In the genomic region with DNA sequence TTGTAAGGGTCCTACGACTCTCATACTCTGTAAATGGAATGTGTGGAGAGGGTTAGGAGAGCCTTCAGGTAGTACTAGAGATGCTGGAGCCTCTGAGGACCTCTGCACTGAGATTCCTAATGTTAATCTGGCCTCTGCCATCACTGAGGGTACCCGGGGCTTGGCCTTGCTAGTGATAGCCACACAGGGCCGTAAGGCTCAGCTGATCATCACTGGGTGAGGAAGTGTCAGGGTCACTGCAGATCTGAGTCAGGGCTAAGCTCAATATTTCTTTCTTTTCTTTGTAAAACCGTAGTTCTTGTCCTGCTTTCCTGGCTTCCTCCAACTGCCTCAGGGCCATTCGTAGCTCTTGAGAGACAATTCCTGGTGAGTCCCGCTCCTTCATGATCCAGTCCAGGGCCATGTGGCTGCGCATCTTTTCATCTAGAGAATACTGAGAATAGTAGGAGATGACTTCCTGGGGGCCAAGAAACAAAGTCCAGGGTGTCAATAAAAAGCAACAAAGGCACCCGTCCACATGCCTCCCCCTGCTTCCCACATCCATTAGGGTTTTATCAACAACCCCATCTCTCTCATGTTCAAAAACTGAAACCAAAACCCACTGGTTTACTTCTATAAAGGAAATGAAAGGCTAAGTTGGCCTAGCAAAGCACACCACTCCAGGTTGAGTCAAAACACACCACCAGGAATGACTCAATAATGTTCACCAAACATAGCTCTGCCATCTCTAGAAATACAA, we compare ENCODE assay signal across 10 cellular contexts. TPM values are rescaled to one million over a fixed set of nuclear protein-coding genes. Genes with fewer than 3 reads are reported as not detected.
DNase-seq lines count a peak whose midpoint lies in the region; ATAC-seq lines count a peak whose summit lies in the region.
"Had no signal": no experiment of that assay in that cellular context is flagged by ENCODE, and none has a peak within 500 bp of the region (broad histone marks: within the 10 kb centered on the region; RNA-seq: fewer than 3 reads in every experiment).

No MANE protein-coding gene starts in this region.

- no peaks in the 10 kb centered on the region for H3K9me3 Mint-ChIP-seq in activated naive CD8-positive, alpha-beta T cell treated with anti-CD3 and anti-CD28 coated beads for 36 hours
- H3K9me3 Mint-ChIP-seq in immature natural killer cell: no peaks in the 10 kb centered on the region

- peak; percentile 36 for DNase-seq in activated naive CD8-positive, alpha-beta T cell treated with anti-CD3 and anti-CD28 coated beads for 36 hours
- no peak for DNase-seq in midbrain (lab: John Stamatoyannopoulos, UW)
- no peak for DNase-seq in immature natural killer cell
- no peak for DNase-seq in NCI-H128 (lab: John Stamatoyannopoulos, UW; ENCODE audit: unreplicated experiment)
- no peak for DNase-seq in activated gamma-delta T cell (lab: John Stamatoyannopoulos, UW)
- DNase-seq: activated CD8-positive, alpha-beta memory T cell treated with anti-CD3 and anti-CD28 coated beads for 24 hours; NCI-H2081 had no signal

- H3K27ac Mint-ChIP-seq in activated naive CD8-positive, alpha-beta T cell treated with anti-CD3 and anti-CD28 coated beads for 36 hours: peak overlapping the region; percentile 84
- H3K27ac Mint-ChIP-seq in immature natural killer cell: no peak overlapping the region

- peak; percentile 98 for ATAC-seq in GM18520 (IDR thresholded peaks at IDR 0.05; ENCODE audit: unreplicated experiment)
- peak; percentile 99 for ATAC-seq in GM21423 (IDR thresholded peaks at IDR 0.05; ENCODE audit: unreplicated experiment)
- peak; percentile 99 for ATAC-seq in HG03342 (IDR thresholded peaks at IDR 0.05; ENCODE audit: unreplicated experiment)

- H3K4me1 Mint-ChIP-seq in activated naive CD8-positive, alpha-beta T cell treated with anti-CD3 and anti-CD28 coated beads for 36 hours: peaks cover 23% of the 10 kb centered on the region
- no peaks in the 10 kb centered on the region for H3K4me1 Mint-ChIP-seq in immature natural killer cell

- H3K27me3 Mint-ChIP-seq in activated naive CD8-positive, alpha-beta T cell treated with anti-CD3 and anti-CD28 coated beads for 36 hours: peaks cover 16% of the 10 kb centered on the region
- H3K27me3 Mint-ChIP-seq in immature natural killer cell (ENCODE audit: low read depth in 3 of 3): peaks cover 2% of the 10 kb centered on the region in 3 donors

- H3K36me3 Mint-ChIP-seq in activated naive CD8-positive, alpha-beta T cell treated with anti-CD3 and anti-CD28 coated beads for 36 hours: no peaks in the 10 kb centered on the region
- H3K36me3 Mint-ChIP-seq in immature natural killer cell: no peaks in the 10 kb centered on the region

- no peak overlapping the region for H3K4me3 Mint-ChIP-seq in activated naive CD8-positive, alpha-beta T cell treated with anti-CD3 and anti-CD28 coated beads for 36 hours
- H3K4me3 Mint-ChIP-seq in immature natural killer cell: no peak overlapping the region

RNA-seq across cellular contexts. Expression of a gene that starts 47.7 kb away (rescaled TPM):
- not detected for total RNA-seq in activated naive CD8-positive, alpha-beta T cell treated with anti-CD3 and anti-CD28 coated beads for 36 hours
- polyA plus RNA-seq in immature natural killer cell: not detected
